ENCODE assay signal across 1 cellular context in genomic region chr19:938233-938923, GRCh38.
TF ChIP-seq lines count a peak whose summit lies in the region.

No MANE protein-coding gene starts in this region.

TF ChIP-seq in H1, 55 proteins besides CTCF, POLR2A, EP300 and RAD21:
- TF ChIP-seq KDM4A (IDR thresholded peaks at IDR 0.05; ENCODE audit: low read depth, low read length, severe bottlenecking) (no peak), TAF7 (optimal IDR thresholded peaks at IDR 0.05; ENCODE audit: borderline replicate concordance, low read depth, low read length) (no peak), SIRT6 (IDR thresholded peaks at IDR 0.05; ENCODE audit: low read length) (no peak), TCF12 (IDR thresholded peaks at IDR 0.05; ENCODE audit: low read depth, low read length) (no peak), YY1 (IDR thresholded peaks at IDR 0.05; ENCODE audit: low read depth, low read length) (no peak), TAF1 (IDR thresholded peaks at IDR 0.05; ENCODE audit: low read depth, low read length) (no peak), BRCA1 (IDR thresholded peaks at IDR 0.05; ENCODE audit: low read depth, low read length) (no peak), CHD1 (IDR thresholded peaks at IDR 0.05; ENCODE audit: low read depth, low read length) (no peak), POLR2AphosphoS5 (IDR thresholded peaks at IDR 0.05; ENCODE audit: low read depth, low read length) (no peak), JUND (IDR thresholded peaks at IDR 0.05; ENCODE audit: low read length) (no peak), SRF (IDR thresholded peaks at IDR 0.05; ENCODE audit: low read depth, low read length) (no peak), ASH2L (IDR thresholded peaks at IDR 0.05; ENCODE audit: low read length) (no peak), NANOG (IDR thresholded peaks at IDR 0.05; ENCODE audit: insufficient read depth, low read depth, low read length, poor library complexity, severe bottlenecking) (no peak)
TF ChIP-seq in H1: peak in this region for 0.
